11 cellular contexts compared by ENCODE assay signal in the genomic region with DNA sequence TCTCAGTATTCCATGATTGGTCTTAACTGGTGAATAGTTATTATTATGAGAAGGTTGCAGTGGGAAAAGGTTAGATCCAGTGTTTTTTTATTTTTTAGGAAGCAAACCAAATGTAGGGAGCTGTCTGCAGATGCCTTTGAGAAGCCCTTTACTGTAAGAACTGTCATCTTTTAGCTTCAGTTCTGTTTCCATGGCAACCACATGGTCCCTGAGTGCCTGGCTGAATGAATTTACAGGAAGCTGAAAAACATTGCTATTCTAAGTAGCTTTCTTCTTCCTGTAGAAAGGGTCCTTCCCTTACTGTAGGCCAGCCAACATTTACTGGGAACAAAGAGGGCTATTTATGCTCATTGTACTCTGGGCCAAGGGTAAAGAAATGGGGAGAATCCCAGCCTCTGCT.
DNase-seq lines count a peak whose midpoint lies in the region; TF ChIP-seq lines count a peak whose summit lies in the region.
"Had no signal": no experiment of that assay in that cellular context is flagged by ENCODE, and none has a peak within 500 bp of the region (broad histone marks: within the 10 kb centered on the region; RNA-seq: fewer than 3 reads in every experiment).

No MANE protein-coding gene starts in this region.

- TF ChIP-seq CTCF in left ventricle myocardium inferior (IDR thresholded peaks at IDR 0.05; ENCODE audit: borderline replicate concordance) (no peak), brain (conservative IDR thresholded peaks at IDR 0.05) (no peak), stomach (IDR thresholded peaks at IDR 0.05) (no peak), thyroid gland (IDR thresholded peaks at IDR 0.05) (no peak)

- intact Hi-C loops in left ventricle myocardium inferior (cut with micrococcal nuclease) (no loop called here), cardiac septum (cut with DNase I) (no loop called here), stomach (cut with DNase I; ENCODE audit: low total_unique reads) (no loop called here), thyroid gland (cut with DNase I) (no loop called here)

- H3K4me1 Mint-ChIP-seq in brain = peaks cover 93% of the 10 kb centered on the region
- H3K4me1 Mint-ChIP-seq: natural killer cell had no signal

- no peaks in the 10 kb centered on the region for H3K27me3 ChIP-seq in left ventricle myocardium inferior (ENCODE audit: low read depth)
- H3K27me3 ChIP-seq in stomach = no peaks in the 10 kb centered on the region
- H3K27me3 ChIP-seq in thyroid gland = no peaks in the 10 kb centered on the region
- H3K27me3 ChIP-seq: upper lobe of left lung had no signal

- H3K4me1 ChIP-seq in left ventricle myocardium inferior (peaks cover 48% of the 10 kb centered on the region), stomach (peaks cover 0 to 15% (median 1%) of the 10 kb centered on the region in 4 donors), thyroid gland (peaks cover 0 to 11% of the 10 kb centered on the region in 2 donors)

- H3K27ac ChIP-seq in left ventricle myocardium inferior (replicated peaks) (peak overlapping the region; percentile 41), stomach (no peak overlapping the region), thyroid gland (no peak overlapping the region)
- H3K27ac ChIP-seq: upper lobe of left lung had no signal

- H3K27ac Mint-ChIP-seq in brain = peak overlapping the region; percentile 83 to 95 (median 87)
- H3K27ac Mint-ChIP-seq: natural killer cell had no signal

- TF ChIP-seq POLR2A in stomach (IDR thresholded peaks at IDR 0.05) (no peak), thyroid gland (IDR thresholded peaks at IDR 0.05) (no peak)

- peaks cover 0 to 7% (median 0%) of the 10 kb centered on the region in 5 experiments for H3K9me3 Mint-ChIP-seq in brain
- H3K9me3 Mint-ChIP-seq: natural killer cell had no signal

- H3K4me3 ChIP-seq in left ventricle myocardium inferior (no peak overlapping the region), stomach (no peak overlapping the region), thyroid gland (replicated peaks in 1 of 3) (no peak overlapping the region)
- H3K4me3 ChIP-seq: upper lobe of left lung had no signal

- H3K36me3 Mint-ChIP-seq in brain = peaks cover 22% of the 10 kb centered on the region
- H3K36me3 Mint-ChIP-seq: natural killer cell had no signal

- no peaks in the 10 kb centered on the region for H3K36me3 ChIP-seq in left ventricle myocardium inferior
- no peaks in the 10 kb centered on the region for H3K36me3 ChIP-seq in stomach
- H3K36me3 ChIP-seq in thyroid gland = no peaks in the 10 kb centered on the region
- H3K36me3 ChIP-seq: upper lobe of left lung had no signal

- DNase-seq in left ventricle myocardium inferior (no peak), cardiac septum (ENCODE audit: low spot score) (no peak), iPS-NIHi11 (ENCODE audit: low spot score) (peak; percentile 19), stomach (no peak), thyroid gland (no peak), T1000 (lab: John Stamatoyannopoulos, UW) (no peak), RKO (ENCODE audit: low spot score) (no peak)
- DNase-seq: natural killer cell, NCI-H1694, upper lobe of left lung had no signal

- H3K9me3 ChIP-seq in left ventricle myocardium inferior (replicated peaks) = no peaks in the 10 kb centered on the region
- H3K9me3 ChIP-seq in stomach = no peaks in the 10 kb centered on the region
- no peaks in the 10 kb centered on the region for H3K9me3 ChIP-seq in thyroid gland
- H3K9me3 ChIP-seq: upper lobe of left lung had no signal

- H3K27me3 Mint-ChIP-seq in brain = peaks cover 4% of the 10 kb centered on the region

- TF ChIP-seq EP300 in stomach (IDR thresholded peaks at IDR 0.05) = no peak

- H3K4me3 Mint-ChIP-seq in brain = peak overlapping the region in 2 of 5 experiments; percentile 25 to 66
- H3K4me3 Mint-ChIP-seq: natural killer cell had no signal
